ENCODE assay signal across 19 cellular contexts in the genomic region with DNA sequence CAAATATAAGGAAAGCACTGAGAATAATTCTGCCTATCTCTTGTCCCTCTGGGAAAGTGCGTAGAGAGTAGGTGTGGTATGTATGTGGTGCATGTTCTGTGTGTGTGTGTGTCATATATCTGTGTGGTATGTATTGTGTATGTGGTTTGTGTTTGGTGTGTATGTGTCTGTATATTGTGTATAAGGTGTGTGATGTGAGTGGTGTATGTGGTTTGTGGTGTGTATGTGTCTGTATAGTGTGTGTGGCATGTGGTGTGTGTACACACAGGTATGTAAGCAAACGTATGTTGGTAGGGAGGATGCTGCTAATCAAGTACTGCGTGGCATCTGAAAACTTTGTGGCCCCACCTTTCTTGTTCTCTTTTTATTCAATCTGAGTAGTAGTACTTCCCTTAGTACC.
DNase-seq lines count a peak whose midpoint lies in the region; ATAC-seq and TF ChIP-seq lines count a peak whose summit lies in the region.
"Had no signal": no experiment of that assay in that cellular context is flagged by ENCODE, and none has a peak within 500 bp of the region (broad histone marks: within the 10 kb centered on the region; RNA-seq: fewer than 3 reads in every experiment).

No MANE protein-coding gene starts in this region.

- no peak overlapping the region for H3K4me3 Mint-ChIP-seq in activated T-cell treated with anti-CD3 and anti-CD28 coated beads, Interleukin-2, amount 50 U/mL, for 24 hours
- H3K4me3 Mint-ChIP-seq in activated CD8-positive, alpha-beta T cell treated with anti-CD3 and anti-CD28 coated beads, Interleukin-2, amount 10 ng/mL, durations not matched to agents 7 days and 5 days, result no peak overlapping the region
- H3K4me3 Mint-ChIP-seq in immature natural killer cell, result no peak overlapping the region
- H3K4me3 Mint-ChIP-seq: activated naive CD8-positive, alpha-beta T cell had no signal

- no peaks in the 10 kb centered on the region for H3K9me3 ChIP-seq in transverse colon
- H3K9me3 ChIP-seq in left lung, result no peaks in the 10 kb centered on the region
- H3K9me3 ChIP-seq: SJSA1 had no signal

- no peak for TF ChIP-seq POLR2A in transverse colon (IDR thresholded peaks at IDR 0.05)

- peaks cover 46% of the 10 kb centered on the region for H3K36me3 Mint-ChIP-seq in activated T-cell treated with anti-CD3 and anti-CD28 coated beads, Interleukin-2, amount 50 U/mL, for 24 hours (ENCODE audit: low read depth)
- H3K36me3 Mint-ChIP-seq in activated CD8-positive, alpha-beta T cell treated with anti-CD3 and anti-CD28 coated beads, Interleukin-2, amount 10 ng/mL, durations not matched to agents 7 days and 5 days (ENCODE audit: low read depth), result peaks cover 48% of the 10 kb centered on the region
- peaks cover 17 to 29% (median 21%) of the 10 kb centered on the region in 3 donors for H3K36me3 Mint-ChIP-seq in immature natural killer cell

- H3K9me3 Mint-ChIP-seq in activated T-cell treated with anti-CD3 and anti-CD28 coated beads, Interleukin-2, amount 50 U/mL, for 24 hours, result no peaks in the 10 kb centered on the region
- no peaks in the 10 kb centered on the region for H3K9me3 Mint-ChIP-seq in activated CD8-positive, alpha-beta T cell treated with anti-CD3 and anti-CD28 coated beads, Interleukin-2, amount 10 ng/mL, durations not matched to agents 7 days and 5 days (ENCODE audit: insufficient read depth)
- H3K9me3 Mint-ChIP-seq in immature natural killer cell, result no peaks in the 10 kb centered on the region

- no peak overlapping the region for H3K4me3 ChIP-seq in transverse colon
- H3K4me3 ChIP-seq in foreskin fibroblast (ENCODE audit: low read depth in 1 of 2, low read length in 2 of 2), result no peak overlapping the region
- no peak overlapping the region for H3K4me3 ChIP-seq in left lung
- H3K4me3 ChIP-seq: GM23248, SJSA1, skin epidermis had no signal

- peaks cover 38% of the 10 kb centered on the region for H3K4me1 Mint-ChIP-seq in activated T-cell treated with anti-CD3 and anti-CD28 coated beads, Interleukin-2, amount 50 U/mL, for 24 hours (ENCODE audit: low read depth)
- H3K4me1 Mint-ChIP-seq in activated CD8-positive, alpha-beta T cell treated with anti-CD3 and anti-CD28 coated beads, Interleukin-2, amount 10 ng/mL, durations not matched to agents 7 days and 5 days (ENCODE audit: low read depth), result peaks cover 18% of the 10 kb centered on the region
- H3K4me1 Mint-ChIP-seq in immature natural killer cell, result peaks cover 54 to 59% of the 10 kb centered on the region in 2 donors

- peaks cover 28 to 66% (median 37%) of the 10 kb centered on the region in 4 donors for H3K4me1 ChIP-seq in transverse colon
- H3K4me1 ChIP-seq in left lung, result peaks cover 24 to 49% of the 10 kb centered on the region in 2 donors
- H3K4me1 ChIP-seq: parathyroid adenoma had no signal

- CTCF ChIA-PET in activated CD8-positive, alpha-beta T cell treated with anti-CD3 and anti-CD28 coated beads, Interleukin-2, amount 10 ng/mL, durations not matched to agents 7 days and 5 days (lab: Charles Lee), result interaction anchor here (1.3 to 9.2 kb wide), 2 partner anchors 22 to 70 kb away, joined by 3 to 114 read pairs; a partner anchor contains a TSS

- intact Hi-C loops in transverse colon (cut with DNase I; ENCODE audit: low total_unique reads), result loop anchor here (1.0 kb wide), 1 partner anchor 69 kb away; no protein-coding TSS in a partner anchor
- intact Hi-C loops in left lung (cut with DNase I), result no loop called here

- no peak for ATAC-seq in activated CD8-positive, alpha-beta T cell treated with anti-CD3 and anti-CD28 coated beads, Interleukin-2, amount 10 ng/mL, durations not matched to agents 7 days and 5 days
- ATAC-seq in GM18867 (IDR thresholded peaks at IDR 0.05; ENCODE audit: unreplicated experiment) (no peak), left lung (no peak)
- ATAC-seq: HepG2, left ventricle myocardium superior had no signal

- WGBS in transverse colon (ENCODE audit: low coverage in 1 of 2), 2 donors, result 14 to 68% methylated on average over 1 to 3 of the region's 3 CpGs

- no peak for TF ChIP-seq CTCF in transverse colon (IDR thresholded peaks at IDR 0.05)
- no peak for TF ChIP-seq CTCF in foreskin fibroblast (IDR thresholded peaks at IDR 0.05; ENCODE audit: low read depth, low read length)
- TF ChIP-seq CTCF in left lung (IDR thresholded peaks at IDR 0.05), result no peak

- H3K36me3 ChIP-seq in transverse colon (peaks cover 0 to 16% (median 0%) of the 10 kb centered on the region in 4 donors), left lung (peaks cover 0 to 47% of the 10 kb centered on the region in 2 donors)

- TF ChIP-seq EP300 in transverse colon (IDR thresholded peaks at IDR 0.05; ENCODE audit: low read depth), result no peak

- POLR2A ChIA-PET in activated CD8-positive, alpha-beta T cell treated with anti-CD3 and anti-CD28 coated beads, Interleukin-2, amount 10 ng/mL, durations not matched to agents 7 days and 5 days (lab: Charles Lee), result no interaction called here

- peak overlapping the region; percentile 20 for H3K27ac Mint-ChIP-seq in activated T-cell treated with anti-CD3 and anti-CD28 coated beads, Interleukin-2, amount 50 U/mL, for 24 hours
- peak overlapping the region; percentile 40 for H3K27ac Mint-ChIP-seq in activated CD8-positive, alpha-beta T cell treated with anti-CD3 and anti-CD28 coated beads, Interleukin-2, amount 10 ng/mL, durations not matched to agents 7 days and 5 days
- peak overlapping the region; percentile 10 to 80 (median 66) for H3K27ac Mint-ChIP-seq in immature natural killer cell
- H3K27ac Mint-ChIP-seq: activated naive CD8-positive, alpha-beta T cell had no signal

- H3K27ac ChIP-seq in transverse colon (peak overlapping the region in 3 of 4 donors; percentile 80 to 89 (median 85)), left lung (no peak overlapping the region)
- H3K27ac ChIP-seq: GM23248, parathyroid adenoma, SJSA1 had no signal

- no peak for DNase-seq in activated T-cell treated with anti-CD3 and anti-CD28 coated beads, Interleukin-2, amount 50 U/mL, for 24 hours
- DNase-seq in activated T-cell treated with anti-CD3 and anti-CD28 coated beads, Interleukin-2, amount 50 U/mL, for 1 hour, result no peak
- DNase-seq in activated CD8-positive, alpha-beta T cell treated with anti-CD3 and anti-CD28 coated beads, Interleukin-2, amount 10 ng/mL, durations not matched to agents 7 days and 5 days, result no peak
- DNase-seq in immature natural killer cell (no peak), transverse colon (no peak), foreskin fibroblast (no peak), left lung (no peak)
- DNase-seq: dermis blood vessel endothelial cell; GM23248; left ventricle myocardium superior; NCI-H1436; stimulated activated CD4-positive, alpha-beta T cell treated with anti-CD3 and anti-CD28 coated beads, Interleukin-4, amount 100 ng/mL, for 1 hour; T-helper 9 cell had no signal

- in situ Hi-C loops in transverse colon (cut with MboI; ENCODE audit: low pct_ligation_motif_present in 1 of 4, low pct_unique_long_range_greater_than_20kb in 1 of 4, low sequenced_read_pairs in 3 of 4), result loop anchor here in 1 of 4 donors (10.0 kb wide), 1 partner anchor 62 kb away; no protein-coding TSS in a partner anchor

- H3K27me3 ChIP-seq in transverse colon, result no peaks in the 10 kb centered on the region
- H3K27me3 ChIP-seq in left lung, result no peaks in the 10 kb centered on the region
- H3K27me3 ChIP-seq: SJSA1 had no signal

- H3K27me3 Mint-ChIP-seq in activated T-cell treated with anti-CD3 and anti-CD28 coated beads, Interleukin-2, amount 50 U/mL, for 24 hours, result no peaks in the 10 kb centered on the region
- H3K27me3 Mint-ChIP-seq in activated CD8-positive, alpha-beta T cell treated with anti-CD3 and anti-CD28 coated beads, Interleukin-2, amount 10 ng/mL, durations not matched to agents 7 days and 5 days (ENCODE audit: low read depth), result no peaks in the 10 kb centered on the region
- H3K27me3 Mint-ChIP-seq in immature natural killer cell (ENCODE audit: low read depth in 3 of 3), result peaks cover 1 to 2% (median 2%) of the 10 kb centered on the region in 3 donors
- H3K27me3 Mint-ChIP-seq: activated naive CD8-positive, alpha-beta T cell had no signal

Comparison
In these comparisons a context has a peak if more than half of its experiments do, and no peak if none do; other contexts are left out.
1. H3K27ac ChIP-seq: peak in transverse colon (3 of 4); none in left lung (0 of 2).
2. Peak in every context shown above with its lines, with median percentiles within 50 percentile points of each other: H3K27ac Mint-ChIP-seq.